28 cellular contexts compared by ENCODE assay signal in the genomic region with DNA sequence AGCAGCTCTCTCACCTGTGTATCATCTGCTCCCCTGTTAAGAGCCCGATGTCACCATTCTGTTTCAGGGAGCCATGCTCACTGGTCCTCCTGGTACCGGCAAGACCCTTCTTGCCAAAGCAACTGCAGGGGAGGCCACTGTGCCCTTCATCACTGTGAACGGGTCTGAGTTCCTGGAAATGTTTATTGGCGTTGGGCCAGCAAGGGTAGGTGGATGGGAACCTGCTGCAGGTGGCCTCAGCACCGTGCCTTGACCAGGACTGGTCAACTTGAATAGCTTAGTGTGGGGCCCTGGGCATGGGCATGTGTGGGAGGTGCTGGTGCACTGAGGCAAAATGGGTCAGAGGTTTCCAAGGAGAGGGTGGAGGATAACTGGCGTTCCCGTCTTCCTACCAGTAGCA. TPM values are rescaled to one million over a fixed set of nuclear protein-coding genes. Genes with fewer than 3 reads are reported as not detected.
DNase-seq lines count a peak whose midpoint lies in the region; ATAC-seq, FAIRE-seq and TF ChIP-seq lines count a peak whose summit lies in the region.
"Had no signal": no experiment of that assay in that cellular context is flagged by ENCODE, and none has a peak within 500 bp of the region (broad histone marks: within the 10 kb centered on the region; RNA-seq: fewer than 3 reads in every experiment).

No MANE protein-coding gene starts in this region.

- POLR2A ChIA-PET in IMR-90 (lab: Charles Lee; ENCODE audit: unreplicated experiment) (no interaction called here), K562 (lab: Yijun Ruan, JAX) (interaction anchor here (0.6 to 1.3 kb wide), 4 partner anchors 9 to 1210 kb away, joined by 3 to 4 read pairs (median 3); no protein-coding TSS in a partner anchor), RWPE1 (lab: Yijun Ruan, JAX; ENCODE audit: low non-redundant PET) (no interaction called here)

- H3K79me2 ChIP-seq in K562 (ENCODE audit: control insufficient read depth, insufficient read depth, low read length) (no peaks in the 10 kb centered on the region), osteoblast (ENCODE audit: insufficient read depth, low read length) (no peaks in the 10 kb centered on the region), Karpas-422 (ENCODE audit: low read length) (no peaks in the 10 kb centered on the region)

- no peak overlapping the region for H3K4me3 ChIP-seq in IMR-90 (ENCODE audit: insufficient read depth, low read depth, low read length)
- H3K4me3 ChIP-seq in K562: no peak overlapping the region
- no peak overlapping the region for H3K4me3 ChIP-seq in osteoblast (ENCODE audit: insufficient read depth, low read length)
- H3K4me3 ChIP-seq in Karpas-422 (ENCODE audit: low read length): no peak overlapping the region
- H3K4me3 ChIP-seq: BLaER1, GM12878 had no signal

- H3K36me3 ChIP-seq in IMR-90 (ENCODE audit: control insufficient read depth, insufficient read depth, low read length): peaks cover 63% of the 10 kb centered on the region
- peaks cover 75% of the 10 kb centered on the region for H3K36me3 ChIP-seq in K562 (ENCODE audit: control insufficient read depth, insufficient read depth, low read length)
- H3K36me3 ChIP-seq in osteoblast (ENCODE audit: insufficient read depth, low read length): peaks cover 42% of the 10 kb centered on the region
- H3K36me3 ChIP-seq in Karpas-422 (ENCODE audit: insufficient read depth, low read length): peaks cover 56% of the 10 kb centered on the region

- H3K14ac ChIP-seq in IMR-90 (replicated peaks; ENCODE audit: low read depth, low read length): no peak overlapping the region

- no peak overlapping the region for H3K56ac ChIP-seq in IMR-90 (ENCODE audit: extremely low read depth, insufficient read depth, low read length)

- no peak overlapping the region for H3K4me2 ChIP-seq in IMR-90 (ENCODE audit: low read depth, low read length)
- no peak overlapping the region for H3K4me2 ChIP-seq in K562 (ENCODE audit: insufficient read depth, low read length)
- no peak overlapping the region for H3K4me2 ChIP-seq in osteoblast (ENCODE audit: insufficient read depth, low read length)
- no peak overlapping the region for H3K4me2 ChIP-seq in Karpas-422 (ENCODE audit: low read depth, low read length, poor library complexity, severe bottlenecking)
- H3K4me2 ChIP-seq: BLaER1 had no signal

- H2AFZ ChIP-seq in IMR-90 (replicated peaks; ENCODE audit: low read length, poor library complexity) (peak overlapping the region; percentile 37), K562 (ENCODE audit: low read depth, low read length) (no peak overlapping the region), osteoblast (ENCODE audit: low read length) (no peak overlapping the region), Karpas-422 (ENCODE audit: low read length) (no peak overlapping the region)

- H3K23ac ChIP-seq in IMR-90 (ENCODE audit: low read depth, low read length): no peak overlapping the region

- H2BK15ac ChIP-seq in IMR-90 (ENCODE audit: low read depth, low read length): no peak overlapping the region

- no peak for FAIRE-seq in K562 (lab: Jason Lieb, UNC)
- FAIRE-seq: A204.1, GM12878, GM12892, GM18507 had no signal

- H3K9me3 Mint-ChIP-seq in stimulated activated effector memory CD8-positive, alpha-beta T cell treated with anti-CD3 and anti-CD28 coated beads, Interleukin-12 subunit alpha, Interleukin-12 subunit beta, amount 100 ng/mL, for 72 hours: no peaks in the 10 kb centered on the region

- dilution Hi-C loops in IMR-90 (cut with HindIII; ENCODE audit: low sequenced_read_pairs, unreplicated experiment): no loop called here

- no peak for TF ChIP-seq EP300 in K562 (IDR thresholded peaks at IDR 0.05; ENCODE audit: low read length)

- H3K9ac ChIP-seq in IMR-90 (ENCODE audit: low read depth, low read length) (no peak overlapping the region), K562 (ENCODE audit: insufficient read depth in 1 of 2, low read depth in 2 of 2, low read length in 2 of 2) (no peak overlapping the region), Karpas-422 (ENCODE audit: low read length) (no peak overlapping the region)
- H3K9ac ChIP-seq: BLaER1 had no signal

- no peak overlapping the region for H2BK5ac ChIP-seq in IMR-90 (ENCODE audit: low read depth, low read length, poor library complexity, severe bottlenecking)

- H3K27me3 ChIP-seq in IMR-90 (ENCODE audit: control insufficient read depth, insufficient read depth, low read length) (no peaks in the 10 kb centered on the region), K562 (ENCODE audit: control insufficient read depth in 2 of 2, insufficient read depth in 2 of 2, low read length in 2 of 2) (no peaks in the 10 kb centered on the region), osteoblast (ENCODE audit: insufficient read depth, low read length) (no peaks in the 10 kb centered on the region), Karpas-422 (ENCODE audit: low read length) (no peaks in the 10 kb centered on the region)
- H3K27me3 ChIP-seq: BE2C, BLaER1 had no signal

- CTCF ChIA-PET in IMR-90 (lab: Yijun Ruan, JAX): no interaction called here
- CTCF ChIA-PET in K562 (lab: Yijun Ruan, JAX; ENCODE audit: low intra/inter-chr PET ratio): no interaction called here
- CTCF ChIA-PET in RWPE1 (lab: Yijun Ruan, JAX): no interaction called here

- TF ChIP-seq POLR2A in IMR-90 (IDR thresholded peaks at IDR 0.05; ENCODE audit: low read depth, low read length) (no peak), K562 (conservative IDR thresholded peaks at IDR 0.05) (no peak)

- no peak overlapping the region for H3K4me3 Mint-ChIP-seq in stimulated activated effector memory CD8-positive, alpha-beta T cell treated with anti-CD3 and anti-CD28 coated beads, Interleukin-12 subunit alpha, Interleukin-12 subunit beta, amount 100 ng/mL, for 72 hours
- H3K4me3 Mint-ChIP-seq: CD14-positive monocyte; CD4-positive, alpha-beta memory T cell; CD4-positive, CD25-positive, alpha-beta regulatory T cell; CD8-positive, alpha-beta memory T cell had no signal

- H3K9me1 ChIP-seq in IMR-90 (ENCODE audit: insufficient read depth, low read length) (0 out of 2 replicates have a peak, but pooled peaks cover 3% of the 10 kb centered on the region), K562 (ENCODE audit: control insufficient read depth, insufficient read depth, low read length) (no peaks in the 10 kb centered on the region)

- WGBS in IMR-90 (ENCODE audit: extremely low coverage in 2 of 2, insufficient read length in 1 of 2), 2 experiments: 97% methylated on average over 4 of the region's 7 CpGs; no CpG with 5 or more reads in 1 of the 2 experiments
- WGBS in K562 (ENCODE audit: insufficient coverage, low coverage, missing lambda C conversion rate): 94% methylated on average over 7 of the region's 7 CpGs

- in situ Hi-C loops in IMR-90 (cut with MboI; ENCODE audit: low sequenced_read_pairs): no loop called here
- in situ Hi-C loops in K562 (cut with MboI): no loop called here

- DNase-seq in IMR-90 (no peak), K562 (ENCODE audit: extremely low read depth in 1 of 4, low spot score in 3 of 4) (no peak), osteoblast (ENCODE audit: insufficient read length, low spot score, missing footprints) (peak; percentile 29), Karpas-422 (no peak), NCI-H1417 (lab: John Stamatoyannopoulos, UW) (no peak), RWPE1 (ENCODE audit: low spot score) (no peak)
- no peak for DNase-seq in stimulated activated effector memory CD8-positive, alpha-beta T cell treated with anti-CD3 and anti-CD28 coated beads, Interleukin-12 subunit alpha, Interleukin-12 subunit beta, amount 100 ng/mL, for 72 hours (ENCODE audit: low spot score in 2 of 2)
- DNase-seq: 8988T; ACHN; BE2C; C1 segment of cervical spinal cord; CD4-positive, alpha-beta memory T cell; CD4-positive, CD25-positive, alpha-beta regulatory T cell; CD8-positive, alpha-beta memory T cell; COR-L47; DMS 273 treated with DMSO at 0.1 percent for 48 hours; DMS153; DMS53; DMS79; DND-41; EL; GDM1 had no signal

- H2AK9ac ChIP-seq in IMR-90 (replicated peaks; ENCODE audit: low read depth, low read length, poor library complexity): no peak overlapping the region

- no peak for ATAC-seq in IMR-90 (ENCODE audit: low read depth)
- ATAC-seq in K562: no peak
- ATAC-seq in stimulated activated effector memory CD8-positive, alpha-beta T cell treated with anti-CD3 and anti-CD28 coated beads, Interleukin-12 subunit alpha, Interleukin-12 subunit beta, amount 100 ng/mL, for 72 hours: no peak
- ATAC-seq: GM12878 had no signal

- no peak overlapping the region for H2AK5ac ChIP-seq in IMR-90 (ENCODE audit: low read depth, low read length)

- peaks cover 13% of the 10 kb centered on the region for H3K4me1 Mint-ChIP-seq in stimulated activated effector memory CD8-positive, alpha-beta T cell treated with anti-CD3 and anti-CD28 coated beads, Interleukin-12 subunit alpha, Interleukin-12 subunit beta, amount 100 ng/mL, for 72 hours
- H3K4me1 Mint-ChIP-seq: CD14-positive monocyte had no signal

- H3K4ac ChIP-seq in IMR-90 (ENCODE audit: low read depth, low read length): no peak overlapping the region

- no peak overlapping the region for H2BK20ac ChIP-seq in IMR-90 (ENCODE audit: low read depth, low read length)

- H4K5ac ChIP-seq in IMR-90 (ENCODE audit: low read depth, low read length): no peak overlapping the region

- no peak overlapping the region for H2BK120ac ChIP-seq in IMR-90 (ENCODE audit: low read depth, low read length)

- intact Hi-C loops in IMR-90 (cut with micrococcal nuclease) (no loop called here), K562 (cut with micrococcal nuclease) (no loop called here)

- H4K91ac ChIP-seq in IMR-90 (ENCODE audit: insufficient read depth, low read depth, low read length): no peak overlapping the region

- BruUV-seq in IMR-90 (replicated peaks; lab: Mats Ljungman, UMichigan) (no TSS peak), K562 (replicated peaks; lab: Mats Ljungman, UMichigan) (no TSS peak)

- no peaks in the 10 kb centered on the region for H3K9me2 ChIP-seq in Karpas-422 (replicated peaks; ENCODE audit: insufficient read depth, low read length)

- H3K79me1 ChIP-seq in IMR-90 (ENCODE audit: low read depth in 1 of 2, low read length in 2 of 2): peaks cover 5 to 10% of the 10 kb centered on the region in 2 experiments; a peak in 2 of 4 replicates

- H3K18ac ChIP-seq in IMR-90 (ENCODE audit: low read depth, low read length): no peak overlapping the region

- H4K8ac ChIP-seq in IMR-90 (ENCODE audit: low read depth in 2 of 2, low read length in 2 of 2): no peak overlapping the region

- no peaks in the 10 kb centered on the region for H3K4me1 ChIP-seq in IMR-90 (ENCODE audit: control insufficient read depth, insufficient read depth, low read length)
- peaks cover 2 to 12% of the 10 kb centered on the region in 2 experiments; a peak in 4 of 5 replicates for H3K4me1 ChIP-seq in K562 (replicated peaks in 1 of 2; ENCODE audit: control insufficient read depth in 2 of 2, insufficient read depth in 2 of 2, low read length in 2 of 2)
- no peaks in the 10 kb centered on the region for H3K4me1 ChIP-seq in osteoblast (ENCODE audit: insufficient read depth, low read length)
- H3K4me1 ChIP-seq in Karpas-422 (ENCODE audit: low read length): no peaks in the 10 kb centered on the region

- TF ChIP-seq CTCF in IMR-90 (conservative IDR thresholded peaks at IDR 0.05; ENCODE audit: low read depth, low read length) (no peak), K562 (IDR thresholded peaks at IDR 0.05 in 2 of 3, conservative IDR thresholded peaks at IDR 0.05 in 1 of 3; ENCODE audit: insufficient read depth in 2 of 3, low read depth in 1 of 3, low read length in 3 of 3) (no peak), osteoblast (IDR thresholded peaks at IDR 0.05; ENCODE audit: extremely low read depth, low read depth, low read length) (no peak), RWPE1 (conservative IDR thresholded peaks at IDR 0.05; ENCODE audit: low read depth) (no peak)

- H3K27ac Mint-ChIP-seq in stimulated activated effector memory CD8-positive, alpha-beta T cell treated with anti-CD3 and anti-CD28 coated beads, Interleukin-12 subunit alpha, Interleukin-12 subunit beta, amount 100 ng/mL, for 72 hours: peak overlapping the region; percentile 56
- H3K27ac Mint-ChIP-seq: CD4-positive, CD25-positive, alpha-beta regulatory T cell had no signal

- H3K9me3 ChIP-seq in IMR-90 (ENCODE audit: control insufficient read depth, insufficient read depth, low read length) (peaks cover 18% of the 10 kb centered on the region), K562 (replicated peaks; ENCODE audit: control insufficient read depth, insufficient read depth, low read depth, low read length) (peaks cover 34% of the 10 kb centered on the region), osteoblast (ENCODE audit: low read depth, low read length) (peaks cover 13% of the 10 kb centered on the region), Karpas-422 (ENCODE audit: low read length) (no peaks in the 10 kb centered on the region)

- H3K27ac ChIP-seq in IMR-90 (ENCODE audit: insufficient read depth, low read length) (no peak overlapping the region), K562 (ENCODE audit: extremely low read depth, low read depth, low read length) (no peak overlapping the region), osteoblast (ENCODE audit: low read depth, low read length) (no peak overlapping the region), Karpas-422 (ENCODE audit: low read length) (no peak overlapping the region), RWPE1 (no peak overlapping the region)
- H3K27ac ChIP-seq: BLaER1 had no signal

- peaks cover 99% of the 10 kb centered on the region for H3K36me3 Mint-ChIP-seq in stimulated activated effector memory CD8-positive, alpha-beta T cell treated with anti-CD3 and anti-CD28 coated beads, Interleukin-12 subunit alpha, Interleukin-12 subunit beta, amount 100 ng/mL, for 72 hours

- H4K20me1 ChIP-seq in IMR-90 (ENCODE audit: insufficient read depth, low read length): peaks cover 23% of the 10 kb centered on the region
- peaks cover 4% of the 10 kb centered on the region for H4K20me1 ChIP-seq in K562 (replicated peaks; ENCODE audit: control insufficient read depth, insufficient read depth, low read length)
- H4K20me1 ChIP-seq in osteoblast (ENCODE audit: insufficient read depth, low read length): peaks cover 14% of the 10 kb centered on the region
- no peaks in the 10 kb centered on the region for H4K20me1 ChIP-seq in Karpas-422 (ENCODE audit: insufficient read depth, low read depth, low read length)

- TF ChIP-seq RAD21 in IMR-90 (IDR thresholded peaks at IDR 0.05; ENCODE audit: low read length) (no peak), K562 (CRISPR knock-in tag; conservative IDR thresholded peaks at IDR 0.05 in 1 of 2, IDR thresholded peaks at IDR 0.05 in 1 of 2) (no peak)

RNA-seq across cellular contexts. Expression of a gene that starts 28.5 kb away (rescaled TPM):
- 3.1 and 3.4 TPM in 2 replicates for total RNA-seq in IMR-90 (2012; rRNA removed)
- 23.0 and 26.2 TPM in 2 replicates for polyA plus RNA-seq in IMR-90 (2012; rRNA removed)
- 14.9 and 31.6 TPM in 2 replicates for polyA plus RNA-seq in IMR-90 (2012; cell fraction: cytosol; rRNA removed)
- polyA plus RNA-seq in IMR-90 (2012; cell fraction: nucleus; rRNA removed; ENCODE audit: low replicate concordance): 11.1 and 18.7 TPM in 2 replicates
- total RNA-seq in K562 (2011; cell fraction: chromatin; rRNA removed; ENCODE audit: low replicate concordance): 2.7 and 9.4 TPM in 2 replicates
- 4.5 and 5.7 TPM in 2 replicates for total RNA-seq in K562 (2011; cell fraction: nucleolus; rRNA removed)
- 4.5 and 5.2 TPM in 2 replicates for total RNA-seq in K562 (2011; cell fraction: nucleoplasm; rRNA removed)
- 5.8 and 8.3 TPM in 2 replicates for total RNA-seq in K562 (2014; rRNA removed)
- total RNA-seq in K562 (2014; rRNA removed; fragmentation: Illumina TruSeq; extraction: Trizol): 2.8 and 3.2 TPM in 2 replicates
- 4.2 and 4.3 TPM in 2 replicates for total RNA-seq in K562 (2015; rRNA removed; fragmentation: Illumina TruSeq; extraction: Trizol)
- 12.9 and 13.0 TPM in 2 replicates for total RNA-seq in K562 (2021)
- 6.9 and 8.5 TPM in 2 replicates for polyA plus RNA-seq in K562 (2011; rRNA removed)
- polyA plus RNA-seq in K562 (2011; cell fraction: cytosol; rRNA removed): 14.1 and 24.5 TPM in 2 replicates
- 6.8 and 9.1 TPM in 2 replicates for polyA plus RNA-seq in K562 (2011; cell fraction: nucleus; rRNA removed)
- polyA plus RNA-seq in K562 (2012): 8.0 and 13.9 TPM in 2 replicates
- polyA plus RNA-seq in K562 (2014; fragmentation: Illumina TruSeq; extraction: Trizol): 10.9 and 12.9 TPM in 2 replicates
- polyA plus RNA-seq in K562 (2014; fragmentation: Nextera tagmentation; extraction: Ambion mirVana): under 1 TPM; 0.55 to 0.90 TPM
- polyA plus RNA-seq in K562 (2014; rRNA removed): 9.5 and 10.8 TPM in 2 replicates
- 2.0 and 3.9 TPM in 2 replicates for polyA minus RNA-seq in K562 (2011; rRNA and poly(A)+ RNA removed)
- polyA minus RNA-seq in K562 (2011; cell fraction: cytosol; rRNA and poly(A)+ RNA removed): 7.9 and 11.8 TPM in 2 replicates
- polyA minus RNA-seq in K562 (2011; cell fraction: nucleus; rRNA and poly(A)+ RNA removed): 1.6 and 3.0 TPM in 2 replicates
- total RNA-seq in osteoblast: 0.29 and 1.1 TPM in 2 replicates
- 0.43 TPM in 1 of 2 replicates, not detected in the other for total RNA-seq in Karpas-422 (2014; rRNA removed; shearing (Covaris generic); ENCODE audit: low replicate concordance)
- polyA plus RNA-seq: CD14-positive monocyte had no signal

RNA-seq across cellular contexts. Expression of a gene that starts 42.2 kb away (rescaled TPM):
- total RNA-seq in IMR-90 (2012; rRNA removed): 129 and 134 TPM in 2 replicates
- 141 and 160 TPM in 2 replicates for polyA plus RNA-seq in IMR-90 (2012; rRNA removed)
- 177 and 213 TPM in 2 replicates for polyA plus RNA-seq in IMR-90 (2012; cell fraction: cytosol; rRNA removed)
- 286 and 445 TPM in 2 replicates for polyA plus RNA-seq in IMR-90 (2012; cell fraction: nucleus; rRNA removed; ENCODE audit: low replicate concordance)
- 71.6 and 183 TPM in 2 replicates for total RNA-seq in K562 (2011; cell fraction: chromatin; rRNA removed; ENCODE audit: low replicate concordance)
- 99.4 and 127 TPM in 2 replicates for total RNA-seq in K562 (2011; cell fraction: nucleolus; rRNA removed)
- total RNA-seq in K562 (2011; cell fraction: nucleoplasm; rRNA removed): 79.5 and 80.2 TPM in 2 replicates
- total RNA-seq in K562 (2014; rRNA removed): 147 and 173 TPM in 2 replicates
- total RNA-seq in K562 (2014; rRNA removed; fragmentation: Illumina TruSeq; extraction: Trizol): 29.4 and 33.0 TPM in 2 replicates
- total RNA-seq in K562 (2015; rRNA removed; fragmentation: Illumina TruSeq; extraction: Trizol): 58.6 and 63.2 TPM in 2 replicates
- total RNA-seq in K562 (2021): 71.5 and 80.6 TPM in 2 replicates
- 74.0 and 87.6 TPM in 2 replicates for polyA plus RNA-seq in K562 (2011; rRNA removed)
- polyA plus RNA-seq in K562 (2011; cell fraction: cytosol; rRNA removed): 119 and 177 TPM in 2 replicates
- 132 and 207 TPM in 2 replicates for polyA plus RNA-seq in K562 (2011; cell fraction: nucleus; rRNA removed)
- 63.5 and 81.5 TPM in 2 replicates for polyA plus RNA-seq in K562 (2012)
- 42.3 and 88.3 TPM in 2 replicates for polyA plus RNA-seq in K562 (2014; fragmentation: Illumina TruSeq; extraction: Trizol)
- polyA plus RNA-seq in K562 (2014; fragmentation: Nextera tagmentation; extraction: Ambion mirVana): 10 to 100 TPM; 39.3 to 60.1 TPM
- polyA plus RNA-seq in K562 (2014; rRNA removed): 136 and 173 TPM in 2 replicates
- polyA minus RNA-seq in K562 (2011; rRNA and poly(A)+ RNA removed): 27.9 and 38.8 TPM in 2 replicates
- 32.6 and 34.2 TPM in 2 replicates for polyA minus RNA-seq in K562 (2011; cell fraction: cytosol; rRNA and poly(A)+ RNA removed)
- polyA minus RNA-seq in K562 (2011; cell fraction: nucleus; rRNA and poly(A)+ RNA removed): 29.4 and 31.1 TPM in 2 replicates
- 48.6 and 48.9 TPM in 2 replicates for total RNA-seq in osteoblast
- total RNA-seq in Karpas-422 (2014; rRNA removed; shearing (Covaris generic); ENCODE audit: low replicate concordance): 125 and 219 TPM in 2 replicates
